In genomic region chr17:68235336-68235791, GRCh38 we compare ENCODE assay signal across 8 cellular contexts. TPM values are rescaled to one million over a fixed set of nuclear protein-coding genes. Genes with fewer than 3 reads are reported as not detected.
DNase-seq lines count a peak whose midpoint lies in the region; ATAC-seq and TF ChIP-seq lines count a peak whose summit lies in the region.
"Not testable (repeated sequence)": the region's sequence is repeated elsewhere in the genome, so short reads cannot be mapped to it uniquely, and the experiment has no call there.

No MANE protein-coding gene starts in this region.

- POLR2A ChIA-PET in activated B cell treated with CpG ODN at 0.5 μM for 24 hours (lab: Charles Lee): interaction anchor here (0.6 to 8.4 kb wide), 10 partner anchors 10 to 210 kb away, joined by 3 to 285 read pairs (median 20); partner anchors contain the start of genes AMZ2, ARSG and SLC16A6

- H3K27me3 Mint-ChIP-seq in CD4-positive, CD25-positive, alpha-beta regulatory T cell; activated B cell treated with CpG ODN at 0.5 μM for 24 hours; activated naive CD8-positive, alpha-beta T cell treated with anti-CD3 and anti-CD28 coated beads, Interleukin-2, amount 50 U/mL, for 24 hours; effector memory CD8-positive, alpha-beta T cell; natural killer cell treated with Interleukin-12 subunit alpha and Interleukin-12 subunit beta and Interleukin-15 and Interleukin-18, amount 100 ng/mL, for 72 hours; stimulated activated naive CD8-positive, alpha-beta T cell treated with anti-CD3 and anti-CD28 coated beads, Interleukin-15, amount 100 ng/mL, for 72 hours: not testable (repeated sequence)

- CTCF ChIA-PET in activated B cell treated with CpG ODN at 0.5 μM for 24 hours (lab: Charles Lee): interaction anchor here (0.7 kb wide), 1 partner anchor 59 kb away, joined by 3 read pairs; no protein-coding TSS in a partner anchor

- H3K9me3 ChIP-seq in CD4-positive, CD25-positive, alpha-beta regulatory T cell (ENCODE audit: control insufficient read depth in 2 of 2, low read length in 2 of 2); Karpas-422 (ENCODE audit: low read length): not testable (repeated sequence)

- DNase-seq in CD4-positive, CD25-positive, alpha-beta regulatory T cell; Karpas-422; activated naive CD8-positive, alpha-beta T cell treated with anti-CD3 and anti-CD28 coated beads, Interleukin-2, amount 50 U/mL, for 24 hours; natural killer cell treated with Interleukin-12 subunit alpha and Interleukin-12 subunit beta and Interleukin-15 and Interleukin-18, amount 100 ng/mL, for 72 hours (ENCODE audit: low spot score); stimulated activated naive CD8-positive, alpha-beta T cell treated with anti-CD3 and anti-CD28 coated beads, Interleukin-15, amount 100 ng/mL, for 72 hours: not testable (repeated sequence)
- DNase-seq in activated B cell treated with CpG ODN at 0.5 μM for 24 hours (peak; percentile 32), hypothalamus (lab: John Stamatoyannopoulos, UW) (peak in 34 of 51 donors; percentile 12 to 77 (median 50))
- DNase-seq in effector memory CD8-positive, alpha-beta T cell: peak in 2 of 3 experiments; percentile 20 to 31

- not testable (repeated sequence) for H2AFZ ChIP-seq in Karpas-422 (ENCODE audit: low read length)

- H3K27ac Mint-ChIP-seq in CD4-positive, CD25-positive, alpha-beta regulatory T cell: peak overlapping the region; percentile 62 to 80 (median 75)
- peak overlapping the region; percentile 93 for H3K27ac Mint-ChIP-seq in activated B cell treated with CpG ODN at 0.5 μM for 24 hours
- H3K27ac Mint-ChIP-seq in activated naive CD8-positive, alpha-beta T cell treated with anti-CD3 and anti-CD28 coated beads, Interleukin-2, amount 50 U/mL, for 24 hours: peak overlapping the region; percentile 88
- peak overlapping the region; percentile 96 to 97 for H3K27ac Mint-ChIP-seq in effector memory CD8-positive, alpha-beta T cell
- H3K27ac Mint-ChIP-seq in natural killer cell treated with Interleukin-12 subunit alpha and Interleukin-12 subunit beta and Interleukin-15 and Interleukin-18, amount 100 ng/mL, for 72 hours: peak overlapping the region; percentile 94 to 95
- H3K27ac Mint-ChIP-seq in stimulated activated naive CD8-positive, alpha-beta T cell treated with anti-CD3 and anti-CD28 coated beads, Interleukin-15, amount 100 ng/mL, for 72 hours: peak overlapping the region in 1 of 2 donors; percentile 26

- not testable (repeated sequence) for H3K4me2 ChIP-seq in Karpas-422 (ENCODE audit: low read depth, low read length, poor library complexity, severe bottlenecking)

- peak overlapping the region; percentile 32; the same call in 1 of the 2 replicates for H3K9ac ChIP-seq in Karpas-422 (ENCODE audit: low read length)

- peaks cover 18 to 47% (median 41%) of the 10 kb centered on the region in 4 donors for H3K4me1 Mint-ChIP-seq in CD4-positive, CD25-positive, alpha-beta regulatory T cell
- peaks cover 74% of the 10 kb centered on the region for H3K4me1 Mint-ChIP-seq in activated B cell treated with CpG ODN at 0.5 μM for 24 hours
- H3K4me1 Mint-ChIP-seq in activated naive CD8-positive, alpha-beta T cell treated with anti-CD3 and anti-CD28 coated beads, Interleukin-2, amount 50 U/mL, for 24 hours: peaks cover 77% of the 10 kb centered on the region
- peaks cover 50 to 52% of the 10 kb centered on the region in 2 donors for H3K4me1 Mint-ChIP-seq in effector memory CD8-positive, alpha-beta T cell (ENCODE audit: low read depth in 2 of 2)
- H3K4me1 Mint-ChIP-seq in natural killer cell treated with Interleukin-12 subunit alpha and Interleukin-12 subunit beta and Interleukin-15 and Interleukin-18, amount 100 ng/mL, for 72 hours (ENCODE audit: low read depth in 2 of 2): peaks cover 55% of the 10 kb centered on the region in 2 donors
- peaks cover 53% of the 10 kb centered on the region for H3K4me1 Mint-ChIP-seq in stimulated activated naive CD8-positive, alpha-beta T cell treated with anti-CD3 and anti-CD28 coated beads, Interleukin-15, amount 100 ng/mL, for 72 hours

- H3K36me3 Mint-ChIP-seq in CD4-positive, CD25-positive, alpha-beta regulatory T cell; activated B cell treated with CpG ODN at 0.5 μM for 24 hours (ENCODE audit: low read depth); activated naive CD8-positive, alpha-beta T cell treated with anti-CD3 and anti-CD28 coated beads, Interleukin-2, amount 50 U/mL, for 24 hours (ENCODE audit: low read depth); natural killer cell treated with Interleukin-12 subunit alpha and Interleukin-12 subunit beta and Interleukin-15 and Interleukin-18, amount 100 ng/mL, for 72 hours: not testable (repeated sequence)
- peaks cover 35% of the 10 kb centered on the region for H3K36me3 Mint-ChIP-seq in effector memory CD8-positive, alpha-beta T cell (ENCODE audit: insufficient read depth)

- not testable (repeated sequence) for H3K4me3 ChIP-seq in CD4-positive, CD25-positive, alpha-beta regulatory T cell (ENCODE audit: low read depth, low read length); Karpas-422 (ENCODE audit: low read length)

- H3K79me2 ChIP-seq in Karpas-422 (ENCODE audit: low read length): peaks cover 45% of the 10 kb centered on the region

- H3K36me3 ChIP-seq in CD4-positive, CD25-positive, alpha-beta regulatory T cell (ENCODE audit: control insufficient read depth, insufficient read depth, low read length); Karpas-422 (ENCODE audit: insufficient read depth, low read length): not testable (repeated sequence)

- not testable (repeated sequence) for H3K27me3 ChIP-seq in CD4-positive, CD25-positive, alpha-beta regulatory T cell (ENCODE audit: control insufficient read depth, insufficient read depth, low read length); Karpas-422 (ENCODE audit: low read length)

- H3K9me3 Mint-ChIP-seq in CD4-positive, CD25-positive, alpha-beta regulatory T cell; activated B cell treated with CpG ODN at 0.5 μM for 24 hours; activated naive CD8-positive, alpha-beta T cell treated with anti-CD3 and anti-CD28 coated beads, Interleukin-2, amount 50 U/mL, for 24 hours; effector memory CD8-positive, alpha-beta T cell; natural killer cell treated with Interleukin-12 subunit alpha and Interleukin-12 subunit beta and Interleukin-15 and Interleukin-18, amount 100 ng/mL, for 72 hours; stimulated activated naive CD8-positive, alpha-beta T cell treated with anti-CD3 and anti-CD28 coated beads, Interleukin-15, amount 100 ng/mL, for 72 hours: not testable (repeated sequence)

- not testable (repeated sequence) for H4K20me1 ChIP-seq in Karpas-422 (ENCODE audit: insufficient read depth, low read depth, low read length)

- peak overlapping the region; percentile 47 for H3K27ac ChIP-seq in CD4-positive, CD25-positive, alpha-beta regulatory T cell (ENCODE audit: insufficient read depth, low read length, poor library complexity, severe bottlenecking)
- H3K27ac ChIP-seq in Karpas-422 (ENCODE audit: low read length): peak overlapping the region; percentile 100

- intact Hi-C loops in activated B cell treated with CpG ODN at 0.5 μM for 24 hours (cut with micrococcal nuclease): not testable (repeated sequence)

- not testable (repeated sequence) for TF ChIP-seq CTCF in activated B cell treated with CpG ODN at 0.5 μM for 24 hours (IDR thresholded peaks at IDR 0.05)

- H3K4me1 ChIP-seq in CD4-positive, CD25-positive, alpha-beta regulatory T cell (ENCODE audit: control insufficient read depth, insufficient read depth, low read length, poor library complexity, severe bottlenecking): peaks cover 27% of the 10 kb centered on the region
- H3K4me1 ChIP-seq in Karpas-422 (ENCODE audit: low read length): peaks cover 59% of the 10 kb centered on the region

- not testable (repeated sequence) for H3K9me2 ChIP-seq in Karpas-422 (replicated peaks; ENCODE audit: insufficient read depth, low read length)

- not testable (repeated sequence) for ATAC-seq in CD4-positive, CD25-positive, alpha-beta regulatory T cell (ENCODE audit: low read depth in 2 of 2); activated B cell treated with CpG ODN at 0.5 μM for 24 hours (ENCODE audit: low read depth); stimulated activated naive CD8-positive, alpha-beta T cell treated with anti-CD3 and anti-CD28 coated beads, Interleukin-15, amount 100 ng/mL, for 72 hours
- peak; percentile 4 for ATAC-seq in activated naive CD8-positive, alpha-beta T cell treated with anti-CD3 and anti-CD28 coated beads, Interleukin-2, amount 50 U/mL, for 24 hours
- peak; percentile 7 for ATAC-seq in effector memory CD8-positive, alpha-beta T cell (replicated peaks)
- peak; percentile 19 to 43 for ATAC-seq in natural killer cell treated with Interleukin-12 subunit alpha and Interleukin-12 subunit beta and Interleukin-15 and Interleukin-18, amount 100 ng/mL, for 72 hours

- peak overlapping the region in 1 of 4 donors; percentile 31 for H3K4me3 Mint-ChIP-seq in CD4-positive, CD25-positive, alpha-beta regulatory T cell
- peak overlapping the region; percentile 56 for H3K4me3 Mint-ChIP-seq in activated B cell treated with CpG ODN at 0.5 μM for 24 hours
- H3K4me3 Mint-ChIP-seq in activated naive CD8-positive, alpha-beta T cell treated with anti-CD3 and anti-CD28 coated beads, Interleukin-2, amount 50 U/mL, for 24 hours: peak overlapping the region; percentile 42
- H3K4me3 Mint-ChIP-seq in effector memory CD8-positive, alpha-beta T cell: peak overlapping the region; percentile 67 to 68
- H3K4me3 Mint-ChIP-seq in natural killer cell treated with Interleukin-12 subunit alpha and Interleukin-12 subunit beta and Interleukin-15 and Interleukin-18, amount 100 ng/mL, for 72 hours: peak overlapping the region; percentile 78
- H3K4me3 Mint-ChIP-seq in stimulated activated naive CD8-positive, alpha-beta T cell treated with anti-CD3 and anti-CD28 coated beads, Interleukin-15, amount 100 ng/mL, for 72 hours: peak overlapping the region; percentile 37

RNA-seq across cellular contexts. Expression of gene AMZ2, which starts 12.5 kb away (rescaled TPM):
- 58.6 TPM for total RNA-seq in CD4-positive, CD25-positive, alpha-beta regulatory T cell
- polyA plus RNA-seq in CD4-positive, CD25-positive, alpha-beta regulatory T cell: 100 to 1,000 TPM; 102 to 116 (median 114) TPM
- 66.7 and 136 TPM in 2 replicates for total RNA-seq in Karpas-422 (2014; rRNA removed; shearing (Covaris generic); ENCODE audit: low replicate concordance)
- total RNA-seq in activated B cell treated with CpG ODN at 0.5 μM for 24 hours: 42.1 and 55.4 TPM in 2 replicates
- 10 to 100 TPM; 47.1 to 62.2 TPM for total RNA-seq in natural killer cell treated with Interleukin-12 subunit alpha and Interleukin-12 subunit beta and Interleukin-15 and Interleukin-18, amount 100 ng/mL, for 72 hours

RNA-seq across cellular contexts. Expression of gene SLC16A6, which starts 55.6 kb away (rescaled TPM):
- 11.5 TPM for total RNA-seq in CD4-positive, CD25-positive, alpha-beta regulatory T cell
- polyA plus RNA-seq in CD4-positive, CD25-positive, alpha-beta regulatory T cell: 1 to 10 TPM; 1.9 to 5.1 (median 3.0) TPM
- total RNA-seq in Karpas-422 (2014; rRNA removed; shearing (Covaris generic); ENCODE audit: low replicate concordance): 44.7 and 59.9 TPM in 2 replicates
- 10.2 and 11.0 TPM in 2 replicates for total RNA-seq in activated B cell treated with CpG ODN at 0.5 μM for 24 hours
- total RNA-seq in natural killer cell treated with Interleukin-12 subunit alpha and Interleukin-12 subunit beta and Interleukin-15 and Interleukin-18, amount 100 ng/mL, for 72 hours: 1 to 10 TPM; 2.4 to 5.8 TPM

RNA-seq across cellular contexts. Expression of gene ARSG, which starts 55.9 kb away (rescaled TPM):
- total RNA-seq in CD4-positive, CD25-positive, alpha-beta regulatory T cell: 21.8 TPM
- polyA plus RNA-seq in CD4-positive, CD25-positive, alpha-beta regulatory T cell: 10 to 100 TPM; 10.3 to 13.7 (median 12.5) TPM
- 47.1 and 63.2 TPM in 2 replicates for total RNA-seq in Karpas-422 (2014; rRNA removed; shearing (Covaris generic); ENCODE audit: low replicate concordance)
- total RNA-seq in activated B cell treated with CpG ODN at 0.5 μM for 24 hours: 15.5 and 19.6 TPM in 2 replicates
- 1 to 10 TPM; 2.4 to 4.7 TPM for total RNA-seq in natural killer cell treated with Interleukin-12 subunit alpha and Interleukin-12 subunit beta and Interleukin-15 and Interleukin-18, amount 100 ng/mL, for 72 hours
